ENCODE assay signal across 8 cellular contexts in the genomic region with DNA sequence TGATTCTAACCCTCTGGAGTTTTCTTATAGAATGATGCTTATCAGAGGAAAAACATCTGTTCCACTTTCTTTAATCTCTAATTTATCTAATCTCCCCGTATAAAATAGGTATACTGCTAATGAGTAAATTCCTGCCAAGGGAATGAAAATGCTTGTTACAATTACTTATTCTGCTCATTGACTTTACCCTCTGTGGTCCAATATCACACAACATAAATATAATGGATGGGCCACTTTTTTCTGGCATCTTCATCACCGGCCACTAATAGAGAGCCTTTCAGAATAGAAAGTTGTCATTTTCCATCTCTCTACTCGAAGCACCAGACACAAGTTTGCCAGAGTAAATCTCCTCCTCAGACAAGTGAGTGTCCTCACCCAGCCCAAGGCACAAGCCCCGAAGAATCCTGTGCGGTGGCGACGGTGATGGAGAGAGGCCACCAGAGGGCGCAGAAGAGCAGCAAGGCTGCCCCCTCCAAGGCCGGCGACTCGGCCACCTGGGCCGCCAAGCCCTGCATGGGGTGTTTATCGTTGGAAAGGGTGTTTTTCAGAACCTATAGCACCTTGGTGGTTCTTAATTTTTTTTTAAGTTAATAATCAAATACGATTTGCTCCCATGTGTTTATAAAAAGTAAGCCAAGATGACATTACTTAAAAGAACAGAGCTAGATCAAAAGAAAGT.
A peak's percentile ranks its signal among the peaks of the same experiment; 100 is the strongest.
DNase-seq lines count a peak whose midpoint lies in the region; ATAC-seq and TF ChIP-seq lines count a peak whose summit lies in the region.

No MANE protein-coding gene starts in this region.

- TF ChIP-seq CTCF in DOHH2 (IDR thresholded peaks at IDR 0.05; ENCODE audit: low read depth, low read length, poor library complexity, severe bottlenecking) (peak; percentile 91), suprapubic skin (IDR thresholded peaks at IDR 0.05) (peak; percentile 90 to 93)

- H3K9me3 Mint-ChIP-seq in activated T-helper 17 cell treated with anti-CD3 and anti-CD28 coated beads, Interleukin-2, amount 50 U/mL, for 72 hours, result peaks cover 10% of the 10 kb centered on the region

- no peak overlapping the region for H3K27ac Mint-ChIP-seq in activated T-helper 17 cell treated with anti-CD3 and anti-CD28 coated beads, Interleukin-2, amount 50 U/mL, for 72 hours

- H3K4me3 ChIP-seq in DOHH2 (ENCODE audit: low read length), result peak overlapping the region; percentile 14; the same call in 1 of the 2 replicates
- no peak overlapping the region for H3K4me3 ChIP-seq in suprapubic skin

- no peaks in the 10 kb centered on the region for H3K79me2 ChIP-seq in DOHH2 (ENCODE audit: control insufficient read depth, low read length)

- H3K36me3 Mint-ChIP-seq in activated T-helper 17 cell treated with anti-CD3 and anti-CD28 coated beads, Interleukin-2, amount 50 U/mL, for 72 hours (ENCODE audit: low read depth), result no peaks in the 10 kb centered on the region

- no peaks in the 10 kb centered on the region for H4K20me1 ChIP-seq in DOHH2 (ENCODE audit: control insufficient read depth, insufficient read depth, low read depth, low read length)

- H3K27me3 ChIP-seq in DOHH2 (ENCODE audit: control insufficient read depth, low read length), result no peaks in the 10 kb centered on the region
- no peaks in the 10 kb centered on the region for H3K27me3 ChIP-seq in suprapubic skin

- in situ Hi-C loops in KBM-7 (cut with MboI; ENCODE audit: low pct_unique_long_range_greater_than_20kb, low sequenced_read_pairs), result no loop called here

- no peak for TF ChIP-seq POLR2A in suprapubic skin (IDR thresholded peaks at IDR 0.05)

- DNase-seq in KBM-7 (peak; percentile 77), RKO (ENCODE audit: low spot score) (peak; percentile 53), fibroblast of the conjunctiva (ENCODE audit: low read depth) (peak; percentile 27), occipital lobe (lab: John Stamatoyannopoulos, UW) (peak; percentile 31), suprapubic skin (ENCODE audit: low spot score in 2 of 2) (peak; percentile 82 to 88)

- H3F3A ChIP-seq in DOHH2 (ENCODE audit: control insufficient read depth, insufficient read depth), result no peaks in the 10 kb centered on the region

- peaks cover 5% of the 10 kb centered on the region for H3K4me1 Mint-ChIP-seq in activated T-helper 17 cell treated with anti-CD3 and anti-CD28 coated beads, Interleukin-2, amount 50 U/mL, for 72 hours

- H3K4me1 ChIP-seq in DOHH2 (ENCODE audit: control insufficient read depth, low read length), result peaks cover 16% of the 10 kb centered on the region
- no peaks in the 10 kb centered on the region for H3K4me1 ChIP-seq in suprapubic skin

- H3K9me2 ChIP-seq in DOHH2 (replicated peaks; ENCODE audit: control insufficient read depth, low read length), result no peaks in the 10 kb centered on the region

- H3K9me3 ChIP-seq in DOHH2 (ENCODE audit: control insufficient read depth, insufficient read depth, low read length), result 0 out of 2 replicates have a peak, but pooled peaks cover 4% of the 10 kb centered on the region
- no peaks in the 10 kb centered on the region for H3K9me3 ChIP-seq in suprapubic skin

- H3K36me3 ChIP-seq in DOHH2 (ENCODE audit: control insufficient read depth, low read length), result no peaks in the 10 kb centered on the region
- H3K36me3 ChIP-seq in suprapubic skin, result no peaks in the 10 kb centered on the region

- ATAC-seq in GM21723 (IDR thresholded peaks at IDR 0.05; ENCODE audit: unreplicated experiment), result peak; percentile 99
- peak; percentile 97 for ATAC-seq in activated T-helper 17 cell treated with anti-CD3 and anti-CD28 coated beads, Interleukin-2, amount 50 U/mL, for 72 hours (replicated peaks)

- peak overlapping the region; percentile 40 for H3K4me2 ChIP-seq in DOHH2 (ENCODE audit: low read length)

- H3K27ac ChIP-seq in DOHH2 (ENCODE audit: low read depth, low read length), result no peak overlapping the region
- H3K27ac ChIP-seq in suprapubic skin, result no peak overlapping the region

- WGBS in suprapubic skin, result 7% methylated on average over 14 of the region's 14 CpGs

- H3K4me3 Mint-ChIP-seq in activated T-helper 17 cell treated with anti-CD3 and anti-CD28 coated beads, Interleukin-2, amount 50 U/mL, for 72 hours, result no peak overlapping the region

- no peak for TF ChIP-seq EP300 in suprapubic skin (IDR thresholded peaks at IDR 0.05)

- H3K27me3 Mint-ChIP-seq in activated T-helper 17 cell treated with anti-CD3 and anti-CD28 coated beads, Interleukin-2, amount 50 U/mL, for 72 hours, result peaks cover under 1% of the 10 kb centered on the region

Comparison
In these comparisons a context has a peak if more than half of its experiments do, and no peak if none do; other contexts are left out.
1. DNase-seq: peak in every context shown above with its lines; median percentile 85 in suprapubic skin; 77 in KBM-7; 53 in RKO; 31 in occipital lobe; 27 in fibroblast of the conjunctiva.